In the genomic region with DNA sequence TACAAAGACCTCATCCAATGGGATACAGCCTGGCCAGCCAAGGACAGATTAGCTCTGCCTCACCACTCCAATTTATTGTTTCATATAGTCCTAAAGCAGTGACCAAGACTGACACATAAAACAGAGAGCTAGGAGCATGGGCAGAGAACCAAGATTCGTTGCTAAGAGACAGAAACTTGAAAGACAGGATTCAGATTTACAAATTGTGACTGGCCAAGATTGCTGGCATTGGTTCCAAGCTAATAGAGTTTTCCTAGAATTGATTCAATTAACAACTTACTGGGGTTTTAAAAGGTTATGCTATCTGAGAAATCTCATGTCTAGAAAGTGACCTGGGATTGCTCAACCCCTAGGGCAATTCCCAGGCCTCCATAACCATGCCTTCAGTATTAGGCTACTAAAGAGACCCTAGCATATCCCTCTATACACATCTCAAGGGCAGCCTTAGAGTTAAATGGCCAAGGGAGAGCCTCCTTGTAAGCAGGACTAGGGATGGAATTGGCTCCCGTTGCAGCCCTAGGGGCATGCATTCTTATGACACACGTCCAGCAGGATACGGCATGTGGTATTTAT, we compare ENCODE assay signal across 10 cellular contexts.
DNase-seq lines count a peak whose midpoint lies in the region; ATAC-seq and FAIRE-seq lines count a peak whose summit lies in the region.
"Had no signal": no experiment of that assay in that cellular context is flagged by ENCODE, and none has a peak within 500 bp of the region (broad histone marks: within the 10 kb centered on the region; RNA-seq: fewer than 3 reads in every experiment).

No MANE protein-coding gene starts in this region.

- no peaks in the 10 kb centered on the region for H3K4me1 ChIP-seq in HAP-1

- H3K9me3 ChIP-seq in HAP-1: no peaks in the 10 kb centered on the region

- no peak overlapping the region for H3K4me3 ChIP-seq in HAP-1

- in situ Hi-C loops in HAP-1 (cut with MboI; ENCODE audit: low sequenced_read_pairs): no loop called here

- peak; percentile 61 for ATAC-seq in sciatic nerve

- DNase-seq in HAP-1 (ENCODE audit: low spot score in 2 of 2): peak; percentile 13 to 21
- DNase-seq in RPMI7951 (ENCODE audit: low read depth): peak; percentile 46
- peak; percentile 21 for DNase-seq in globus pallidus (ENCODE audit: low spot score)
- no peak for DNase-seq in sciatic nerve (ENCODE audit: low spot score)
- no peak for DNase-seq in activated naive CD4-positive, alpha-beta T cell treated with Interleukin-2 at 50 U/mL for 16 hours
- no peak for DNase-seq in HTR-8/SVneo (ENCODE audit: insufficient read length, low spot score)
- no peak for DNase-seq in RPMI8226
- no peak for DNase-seq in stimulated activated CD4-positive, alpha-beta T cell treated with anti-CD3 and anti-CD28 coated beads, Interleukin-4, amount 100 ng/mL, for 4 hours
- DNase-seq: stimulated activated CD4-positive, alpha-beta T cell treated with anti-CD3 and anti-CD28 coated beads, Interleukin-12 subunit alpha, Interleukin-12 subunit beta, amount 100 ng/mL, for 4 hours had no signal

- no peak for FAIRE-seq in HTR-8/SVneo (lab: Jason Lieb, UNC)
- FAIRE-seq: G401.6 had no signal

- intact Hi-C loops in sciatic nerve (cut with DNase I): no loop called here

- peaks cover 8% of the 10 kb centered on the region; the same call in 1 of the 2 replicates for H3K27me3 ChIP-seq in HAP-1 (ENCODE audit: low read depth)

- no peaks in the 10 kb centered on the region for H3K36me3 ChIP-seq in HAP-1 (replicated peaks)

Comparison
In these comparisons a context has a peak if more than half of its experiments do, and no peak if none do; other contexts are left out.
1. DNase-seq: peak in HAP-1 (2 of 2), RPMI7951 (single experiment) and globus pallidus (single experiment); none in sciatic nerve (single experiment), activated naive CD4-positive, alpha-beta T cell treated with Interleukin-2 at 50 U/mL for 16 hours (single experiment), HTR-8/SVneo (single experiment), RPMI8226 (single experiment) and stimulated activated CD4-positive, alpha-beta T cell treated with anti-CD3 and anti-CD28 coated beads, Interleukin-4, amount 100 ng/mL, for 4 hours (0 of 2).